ENCODE assay signal across 18 cellular contexts in genomic region chr21:27380303-27380702, GRCh38.
"Had no signal": no experiment of that assay in that cellular context is flagged by ENCODE, and none has a peak within 500 bp of the region (broad histone marks: within the 10 kb centered on the region; RNA-seq: fewer than 3 reads in every experiment).

No MANE protein-coding gene starts in this region.

- H3K27ac ChIP-seq: colonic mucosa, right atrium auricular region, spleen, stomach had no signal

- H3K27me3 Mint-ChIP-seq: activated B cell treated with CpG ODN at 0.5 μM for 24 hours; activated CD8-positive, alpha-beta T cell treated with anti-CD3 and anti-CD28 coated beads for 36 hours; naive thymus-derived CD8-positive, alpha-beta T cell; progenitor cell of endocrine pancreas had no signal

- H3K4me1 ChIP-seq: colonic mucosa, spleen, stomach had no signal

- ATAC-seq: activated CD8-positive, alpha-beta T cell treated with anti-CD3 and anti-CD28 coated beads for 36 hours; activated naive CD4-positive, alpha-beta T cell treated with anti-CD3 and anti-CD28 coated beads, Interleukin-2, amount 50 U/mL, for 72 hours; esophagus mucosa; left cardiac atrium; naive thymus-derived CD8-positive, alpha-beta T cell had no signal

- H3K27me3 ChIP-seq: colonic mucosa, heart right ventricle, right atrium auricular region, spleen, stomach had no signal

- H3K9me3 ChIP-seq: colonic mucosa, right atrium auricular region had no signal

- H3K36me3 Mint-ChIP-seq: activated naive CD4-positive, alpha-beta T cell treated with anti-CD3 and anti-CD28 coated beads, Interleukin-2, amount 50 U/mL, for 72 hours; naive thymus-derived CD8-positive, alpha-beta T cell had no signal

- H3K4me1 Mint-ChIP-seq: activated B cell treated with CpG ODN at 0.5 μM for 24 hours; naive thymus-derived CD8-positive, alpha-beta T cell had no signal

- H3K4me3 Mint-ChIP-seq: activated B cell treated with CpG ODN at 0.5 μM for 24 hours; activated CD8-positive, alpha-beta T cell treated with anti-CD3 and anti-CD28 coated beads for 36 hours; naive thymus-derived CD8-positive, alpha-beta T cell had no signal

- H3K4me3 ChIP-seq: colonic mucosa, heart right ventricle, lung, right atrium auricular region, spleen, stomach had no signal

- H3K27ac Mint-ChIP-seq: activated B cell treated with CpG ODN at 0.5 μM for 24 hours; activated CD8-positive, alpha-beta T cell treated with anti-CD3 and anti-CD28 coated beads for 36 hours; activated naive CD4-positive, alpha-beta T cell treated with anti-CD3 and anti-CD28 coated beads, Interleukin-2, amount 50 U/mL, for 72 hours; naive thymus-derived CD8-positive, alpha-beta T cell; progenitor cell of endocrine pancreas had no signal

- DNase-seq: activated B cell treated with CpG ODN at 0.5 μM for 24 hours; activated CD4-positive, alpha-beta T cell treated with anti-CD3 and anti-CD28 coated beads for 48 hours; activated CD8-positive, alpha-beta T cell treated with anti-CD3 and anti-CD28 coated beads for 36 hours; activated effector memory CD4-positive, alpha-beta T cell treated with anti-CD3 and anti-CD28 coated beads, Interleukin-2, amount 50 U/mL, for 16 hours; activated T-cell treated with anti-CD3 and anti-CD28 coated beads, Interleukin-2, amount 50 U/mL, for 48 hours; amniotic stem cell; caudate nucleus; colonic mucosa; heart right ventricle; left cardiac atrium; naive thymus-derived CD8-positive, alpha-beta T cell; spleen; stomach had no signal

- H3K36me3 ChIP-seq: colonic mucosa, heart right ventricle, right atrium auricular region, spleen, stomach had no signal
